19 cellular contexts compared by ENCODE assay signal in genomic region chr6:157587127-157587729, GRCh38.
A peak's percentile ranks its signal among the peaks of the same experiment; 100 is the strongest.
DNase-seq lines count a peak whose midpoint lies in the region; ATAC-seq, FAIRE-seq and TF ChIP-seq lines count a peak whose summit lies in the region.
"Had no signal": no experiment of that assay in that cellular context is flagged by ENCODE, and none has a peak within 500 bp of the region (broad histone marks: within the 10 kb centered on the region; RNA-seq: fewer than 3 reads in every experiment).

No MANE protein-coding gene starts in this region.

- H3K4me1 ChIP-seq in Karpas-422 (ENCODE audit: low read length): no peaks in the 10 kb centered on the region
- H3K4me1 ChIP-seq in colonic mucosa: no peaks in the 10 kb centered on the region
- peaks cover 28% of the 10 kb centered on the region for H3K4me1 ChIP-seq in HepG2 (ENCODE audit: insufficient read depth, low read length)

- H3K9me3 Mint-ChIP-seq in type B pancreatic cell: no peaks in the 10 kb centered on the region

- H3K4me2 ChIP-seq in Karpas-422 (ENCODE audit: low read depth, low read length, poor library complexity, severe bottlenecking) (no peak overlapping the region), HepG2 (ENCODE audit: low read depth, low read length) (peak overlapping the region; percentile 66)

- FAIRE-seq in HepG2 (lab: Jason Lieb, UNC): no peak
- FAIRE-seq: A204.1, D721Med, G401.6, GM12891 had no signal

- 61% methylated on average over 4 of the region's 4 CpGs for WGBS in HepG2 (ENCODE audit: low lambda C conversion rate)

- CTCF ChIA-PET in HepG2 (lab: Yijun Ruan, JAX; ENCODE audit: low intra/inter-chr PET ratio, low total read pairs): no interaction called here

- TF ChIP-seq POLR2A in HepG2 (IDR thresholded peaks at IDR 0.05; ENCODE audit: insufficient read depth in 1 of 2, low read depth in 2 of 2, low read length in 2 of 2): no peak

- H3K9ac ChIP-seq in Karpas-422 (ENCODE audit: low read length): no peak overlapping the region
- no peak overlapping the region for H3K9ac ChIP-seq in colonic mucosa (ENCODE audit: low read depth in 2 of 2, low read length in 2 of 2)
- no peak overlapping the region for H3K9ac ChIP-seq in HepG2 (ENCODE audit: insufficient read depth, low read depth, low read length)

- POLR2A ChIA-PET in HepG2 (lab: Yijun Ruan, JAX): interaction anchor here (1.0 to 3.6 kb wide), 10 partner anchors 12 to 264 kb away, joined by 3 to 31 read pairs (median 6); partner anchors contain the start of gene TMEM242

- TF ChIP-seq RAD21 in HepG2 (CRISPR knock-in tag; IDR thresholded peaks at IDR 0.05): no peak

- H3K27me3 ChIP-seq in Karpas-422 (ENCODE audit: low read length) (no peaks in the 10 kb centered on the region), colonic mucosa (no peaks in the 10 kb centered on the region), HepG2 (ENCODE audit: control insufficient read depth in 1 of 2, insufficient read depth in 2 of 2, low read length in 2 of 2) (no peaks in the 10 kb centered on the region)

- ATAC-seq in HepG2 (peak; percentile 51), left cardiac atrium (no peak)

- H3K27ac ChIP-seq in Karpas-422 (ENCODE audit: low read length) (no peak overlapping the region), colonic mucosa (no peak overlapping the region), HepG2 (ENCODE audit: extremely low read length, insufficient read depth, low read length) (peak overlapping the region; percentile 67)

- TF ChIP-seq CTCF in colonic mucosa (IDR thresholded peaks at IDR 0.05) (no peak), HepG2 (CRISPR knock-in tag; IDR thresholded peaks at IDR 0.05) (no peak), type B pancreatic cell (conservative IDR thresholded peaks at IDR 0.05) (no peak)

- H3K4me3 Mint-ChIP-seq in type B pancreatic cell: no peak overlapping the region
- H3K4me3 Mint-ChIP-seq: B cell; CD4-positive, alpha-beta T cell; H9 had no signal

- no peak overlapping the region for H3K4me3 ChIP-seq in Karpas-422 (ENCODE audit: low read length)
- H3K4me3 ChIP-seq in colonic mucosa: no peak overlapping the region
- H3K4me3 ChIP-seq in HepG2 (replicated peaks in 1 of 3; ENCODE audit: insufficient read depth in 1 of 3, low read depth in 2 of 3, low read length in 3 of 3): peak overlapping the region in 1 of 3 experiments; percentile 28; a peak in 2 of 6 replicates

- intact Hi-C loops in colonic mucosa (cut with DNase I): no loop called here
- intact Hi-C loops in HepG2 (cut with micrococcal nuclease; ENCODE audit: unreplicated experiment): no loop called here
- intact Hi-C loops in left cardiac atrium (cut with DNase I): no loop called here

- H3K36me3 ChIP-seq in Karpas-422 (ENCODE audit: insufficient read depth, low read length) (no peaks in the 10 kb centered on the region), colonic mucosa (no peaks in the 10 kb centered on the region), HepG2 (replicated peaks in 1 of 2; ENCODE audit: control insufficient read depth in 1 of 2, insufficient read depth in 2 of 2, low read length in 2 of 2) (no peaks in the 10 kb centered on the region)

- H3K79me2 ChIP-seq in Karpas-422 (ENCODE audit: low read length) (no peaks in the 10 kb centered on the region), HepG2 (ENCODE audit: insufficient read depth, low read length) (no peaks in the 10 kb centered on the region)

- H4K20me1 ChIP-seq in Karpas-422 (ENCODE audit: insufficient read depth, low read depth, low read length): no peaks in the 10 kb centered on the region
- no peaks in the 10 kb centered on the region for H4K20me1 ChIP-seq in HepG2 (ENCODE audit: insufficient read depth, low read length)

- in situ Hi-C loops in HepG2 (cut with HindIII; ENCODE audit: extremely low pct_ligation_motif_present, low pct_unique_long_range_greater_than_20kb): no loop called here

- H3K27ac Mint-ChIP-seq in type B pancreatic cell: peak overlapping the region; percentile 66
- H3K27ac Mint-ChIP-seq: B cell; CD4-positive, alpha-beta T cell; H9 had no signal

- H3K36me3 Mint-ChIP-seq in type B pancreatic cell: peaks cover 7% of the 10 kb centered on the region

- BruUV-seq in HepG2 (replicated peaks; lab: Mats Ljungman, UMichigan): no TSS peak

- H3K9me2 ChIP-seq in Karpas-422 (replicated peaks; ENCODE audit: insufficient read depth, low read length): no peaks in the 10 kb centered on the region

- TF ChIP-seq EP300 in HepG2 (IDR thresholded peaks at IDR 0.05; ENCODE audit: low read depth in 2 of 2, low read length in 2 of 2) (no peak), HepG2 (CRISPR knock-in tag; IDR thresholded peaks at IDR 0.05; ENCODE audit: borderline replicate concordance) (no peak)

- H2AFZ ChIP-seq in Karpas-422 (ENCODE audit: low read length) (no peak overlapping the region), HepG2 (ENCODE audit: low read length) (no peak overlapping the region)

- no peaks in the 10 kb centered on the region for H3K9me3 ChIP-seq in Karpas-422 (ENCODE audit: low read length)
- no peaks in the 10 kb centered on the region for H3K9me3 ChIP-seq in colonic mucosa
- peaks cover 19% of the 10 kb centered on the region for H3K9me3 ChIP-seq in HepG2 (ENCODE audit: low read length)

- DNase-seq in Karpas-422 (peak; percentile 12), colonic mucosa (peak; percentile 7), HepG2 (ENCODE audit: low spot score) (no peak), type B pancreatic cell (ENCODE audit: extremely low spot score, unreplicated experiment) (no peak), SHP77 treated with DMSO at 0.1 percent for 48 hours (lab: John Stamatoyannopoulos, UW) (no peak), left cardiac atrium (no peak), NCI-H1930 (lab: John Stamatoyannopoulos, UW) (no peak)
- DNase-seq: C1 segment of cervical spinal cord; CD4-positive, alpha-beta T cell; DMS153; DMS79 treated with DMSO at 0.1 percent for 48 hours; EL; GOT3; H9 had no signal

- no peaks in the 10 kb centered on the region for H3K27me3 Mint-ChIP-seq in type B pancreatic cell
- H3K27me3 Mint-ChIP-seq: B cell; CD4-positive, alpha-beta T cell had no signal

- H3K4me1 Mint-ChIP-seq in type B pancreatic cell (ENCODE audit: unreplicated experiment): peaks cover 4% of the 10 kb centered on the region

TF ChIP-seq in HepG2, 621 proteins besides CTCF, POLR2A, EP300 and RAD21 (continues in another document):
- TF ChIP-seq RCOR2 (CRISPR knock-in tag; IDR thresholded peaks at IDR 0.05) (no peak), ZNF782 (CRISPR knock-in tag; IDR thresholded peaks at IDR 0.05; ENCODE audit: borderline replicate concordance) (no peak), SAFB2 (CRISPR knock-in tag; IDR thresholded peaks at IDR 0.05; ENCODE audit: borderline replicate concordance, low read depth) (no peak), HOXA9 (CRISPR knock-in tag; IDR thresholded peaks at IDR 0.05; ENCODE audit: borderline replicate concordance) (no peak), PHF21A (CRISPR knock-in tag; IDR thresholded peaks at IDR 0.05) (no peak; the same call in 1 of the 2 replicates), ZFP1 (CRISPR knock-in tag; IDR thresholded peaks at IDR 0.05) (no peak), THAP8 (CRISPR knock-in tag; IDR thresholded peaks at IDR 0.05; ENCODE audit: borderline replicate concordance) (no peak), ZNF280D (CRISPR knock-in tag; IDR thresholded peaks at IDR 0.05) (no peak), RXRB (CRISPR knock-in tag; IDR thresholded peaks at IDR 0.05; ENCODE audit: borderline replicate concordance) (no peak), AGO2 (optimal IDR thresholded peaks at IDR 0.05; ENCODE audit: low read depth, low read length) (no peak), PHF8 (CRISPR knock-in tag; IDR thresholded peaks at IDR 0.05) (peak; percentile 19; the same call in 1 of the 2 replicates), ZNF777 (CRISPR knock-in tag; IDR thresholded peaks at IDR 0.05) (no peak)

Comparison
In these comparisons a context has a peak if more than half of its experiments do, and no peak if none do; other contexts are left out.
1. DNase-seq: peak in Karpas-422 (single experiment) and colonic mucosa (single experiment); none in HepG2 (single experiment), type B pancreatic cell (single experiment), SHP77 treated with DMSO at 0.1 percent for 48 hours (single experiment), left cardiac atrium (single experiment) and NCI-H1930 (0 of 2).